ENCODE assay signal across 28 cellular contexts in genomic region chr1:108785264-108785663, GRCh38.
"Had no signal": no experiment of that assay in that cellular context is flagged by ENCODE, and none has a peak within 500 bp of the region (broad histone marks: within the 10 kb centered on the region; RNA-seq: fewer than 3 reads in every experiment).

No MANE protein-coding gene starts in this region.

- H3K4me3 ChIP-seq: ascending aorta, breast epithelium, SJCRH30, SK-N-MC had no signal

- H3K27me3 ChIP-seq: ascending aorta, breast epithelium, SJCRH30 had no signal

- H3K4me1 Mint-ChIP-seq: activated CD4-positive, alpha-beta T cell treated with anti-CD3 and anti-CD28 coated beads, Interleukin-2, amount 10 ng/mL, durations not matched to agents 24 days and 14 days; activated naive CD4-positive, alpha-beta T cell treated with anti-CD3 and anti-CD28 coated beads, Interleukin-2, amount 50 U/mL, for 24 hours; activated naive CD8-positive, alpha-beta T cell treated with anti-CD3 and anti-CD28 coated beads, Interleukin-2, amount 10 ng/mL, durations not matched to agents 7 days and 5 days had no signal

- DNase-seq: activated CD4-positive, alpha-beta T cell treated with anti-CD3 and anti-CD28 coated beads, Interleukin-2, amount 10 ng/mL, durations not matched to agents 24 days and 14 days; activated CD4-positive, alpha-beta T cell treated with anti-CD3 and anti-CD28 coated beads, Interleukin-2, amount 50 U/mL, for 48 hours; activated CD8-positive, alpha-beta T cell treated with anti-CD3 and anti-CD28 coated beads, Interleukin-2, amount 10 ng/mL, durations not matched to agents 7 days and 5 days; activated gamma-delta T cell; activated naive CD4-positive, alpha-beta T cell treated with Interleukin-2 at 50 U/mL for 16 hours; activated naive CD8-positive, alpha-beta T cell treated with anti-CD3 and anti-CD28 coated beads, Interleukin-2, amount 10 ng/mL, durations not matched to agents 7 days and 5 days; activated T-cell treated with anti-CD3 and anti-CD28 coated beads, Interleukin-2, amount 50 U/mL, for 24 hours; amygdala; caudate nucleus; cerebellar nuclear complex; MM.1S; MV-4-11; NCI-H1092; NCI-H1436 treated with DMSO at 0.1 percent for 48 hours; NCI-H1694 treated with DMSO at 0.1 percent for 48 hours; NCI-H2029; NCI-H345; NCI-H524 treated with DMSO at 0.1 percent for 48 hours; SHP77; SJCRH30; T1000; WERI-Rb-1 had no signal

- H3K4me3 Mint-ChIP-seq: activated CD4-positive, alpha-beta T cell treated with anti-CD3 and anti-CD28 coated beads, Interleukin-2, amount 10 ng/mL, durations not matched to agents 24 days and 14 days; activated CD8-positive, alpha-beta T cell treated with anti-CD3 and anti-CD28 coated beads, Interleukin-2, amount 10 ng/mL, durations not matched to agents 7 days and 5 days; activated naive CD4-positive, alpha-beta T cell treated with anti-CD3 and anti-CD28 coated beads, Interleukin-2, amount 50 U/mL, for 24 hours; activated naive CD8-positive, alpha-beta T cell treated with anti-CD3 and anti-CD28 coated beads, Interleukin-2, amount 10 ng/mL, durations not matched to agents 7 days and 5 days; activated T-cell treated with anti-CD3 and anti-CD28 coated beads, Interleukin-2, amount 50 U/mL, for 24 hours had no signal

- H3K27ac ChIP-seq: ascending aorta, breast epithelium, SJCRH30, SK-N-MC, WERI-Rb-1 had no signal

- H3K27me3 Mint-ChIP-seq: activated CD4-positive, alpha-beta T cell treated with anti-CD3 and anti-CD28 coated beads, Interleukin-2, amount 10 ng/mL, durations not matched to agents 24 days and 14 days; activated naive CD4-positive, alpha-beta T cell treated with anti-CD3 and anti-CD28 coated beads, Interleukin-2, amount 50 U/mL, for 24 hours; activated naive CD8-positive, alpha-beta T cell treated with anti-CD3 and anti-CD28 coated beads, Interleukin-2, amount 10 ng/mL, durations not matched to agents 7 days and 5 days; activated T-cell treated with anti-CD3 and anti-CD28 coated beads, Interleukin-2, amount 50 U/mL, for 24 hours had no signal

- ATAC-seq: activated CD8-positive, alpha-beta T cell treated with anti-CD3 and anti-CD28 coated beads, Interleukin-2, amount 10 ng/mL, durations not matched to agents 7 days and 5 days; Panc1 had no signal

- H3K27ac Mint-ChIP-seq: activated CD4-positive, alpha-beta T cell treated with anti-CD3 and anti-CD28 coated beads, Interleukin-2, amount 10 ng/mL, durations not matched to agents 24 days and 14 days; activated CD8-positive, alpha-beta T cell treated with anti-CD3 and anti-CD28 coated beads, Interleukin-2, amount 10 ng/mL, durations not matched to agents 7 days and 5 days; activated naive CD4-positive, alpha-beta T cell treated with anti-CD3 and anti-CD28 coated beads, Interleukin-2, amount 50 U/mL, for 24 hours; activated naive CD8-positive, alpha-beta T cell treated with anti-CD3 and anti-CD28 coated beads, Interleukin-2, amount 10 ng/mL, durations not matched to agents 7 days and 5 days; activated T-cell treated with anti-CD3 and anti-CD28 coated beads, Interleukin-2, amount 50 U/mL, for 24 hours; activated T-helper 2 cell treated with anti-CD3 and anti-CD28 coated beads, Interferon-gamma antibody, Interleukin-2, Interleukin-4, amounts not matched to agents 10 μg/mL and 5 μg/mL and 100 μg/mL, durations not matched to agents 14 hours and 24 hours and 36 hours had no signal

- H3K4me1 ChIP-seq: ascending aorta, breast epithelium, SJCRH30 had no signal
